In genomic region chr14:74712499-74713394, GRCh38 we compare ENCODE assay signal across 1 cellular context.
TF ChIP-seq lines count a peak whose summit lies in the region.

A gene with protein sequence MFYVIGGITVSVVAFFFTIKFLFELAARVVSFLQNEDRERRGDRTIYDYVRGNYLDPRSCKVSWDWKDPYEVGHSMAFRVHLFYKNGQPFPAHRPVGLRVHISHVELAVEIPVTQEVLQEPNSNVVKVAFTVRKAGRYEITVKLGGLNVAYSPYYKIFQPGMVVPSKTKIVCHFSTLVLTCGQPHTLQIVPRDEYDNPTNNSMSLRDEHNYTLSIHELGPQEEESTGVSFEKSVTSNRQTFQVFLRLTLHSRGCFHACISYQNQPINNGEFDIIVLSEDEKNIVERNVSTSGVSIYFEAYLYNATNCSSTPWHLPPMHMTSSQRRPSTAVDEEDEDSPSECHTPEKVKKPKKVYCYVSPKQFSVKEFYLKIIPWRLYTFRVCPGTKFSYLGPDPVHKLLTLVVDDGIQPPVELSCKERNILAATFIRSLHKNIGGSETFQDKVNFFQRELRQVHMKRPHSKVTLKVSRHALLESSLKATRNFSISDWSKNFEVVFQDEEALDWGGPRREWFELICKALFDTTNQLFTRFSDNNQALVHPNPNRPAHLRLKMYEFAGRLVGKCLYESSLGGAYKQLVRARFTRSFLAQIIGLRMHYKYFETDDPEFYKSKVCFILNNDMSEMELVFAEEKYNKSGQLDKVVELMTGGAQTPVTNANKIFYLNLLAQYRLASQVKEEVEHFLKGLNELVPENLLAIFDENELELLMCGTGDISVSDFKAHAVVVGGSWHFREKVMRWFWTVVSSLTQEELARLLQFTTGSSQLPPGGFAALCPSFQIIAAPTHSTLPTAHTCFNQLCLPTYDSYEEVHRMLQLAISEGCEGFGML (minus strand): TSS chr14:74713080. CDS start chr14:74685615, 27,465 bp downstream.
A gene with protein sequence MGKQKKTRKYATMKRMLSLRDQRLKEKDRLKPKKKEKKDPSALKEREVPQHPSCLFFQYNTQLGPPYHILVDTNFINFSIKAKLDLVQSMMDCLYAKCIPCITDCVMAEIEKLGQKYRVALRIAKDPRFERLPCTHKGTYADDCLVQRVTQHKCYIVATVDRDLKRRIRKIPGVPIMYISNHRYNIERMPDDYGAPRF (plus strand): TSS chr14:74713144. CDS start chr14:74713198, 54 bp downstream.

TF ChIP-seq in HepG2, 621 proteins besides CTCF, POLR2A, EP300 and RAD21 (continued from another document and continues in another):
- TF ChIP-seq ZNF576 (CRISPR knock-in tag; IDR thresholded peaks at IDR 0.05) (no peak), ZNF430 (CRISPR knock-in tag; IDR thresholded peaks at IDR 0.05) (no peak), KDM3A (CRISPR knock-in tag; IDR thresholded peaks at IDR 0.05; ENCODE audit: low read depth) (no peak), KDM2A (CRISPR knock-in tag; IDR thresholded peaks at IDR 0.05; ENCODE audit: borderline replicate concordance, low read depth) (peak; percentile 69), AKAP8 (CRISPR knock-in tag; IDR thresholded peaks at IDR 0.05) (no peak), NKX3-1 (CRISPR knock-in tag; IDR thresholded peaks at IDR 0.05) (no peak), ZNF557 (CRISPR knock-in tag; IDR thresholded peaks at IDR 0.05) (no peak), ZNF143 (CRISPR knock-in tag; IDR thresholded peaks at IDR 0.05) (no peak), REST (IDR thresholded peaks at IDR 0.05; ENCODE audit: borderline replicate concordance in 1 of 2, low read depth in 1 of 2, low read length in 2 of 2) (peak in 1 of 2 experiments; percentile 57; a peak in 1 of 4 replicates), REPIN1 (CRISPR knock-in tag; IDR thresholded peaks at IDR 0.05; ENCODE audit: borderline replicate concordance, low read depth) (no peak), KDM5A (IDR thresholded peaks at IDR 0.05; ENCODE audit: borderline replicate concordance, low read length) (peak; percentile 91), ESRRA (CRISPR knock-in tag; IDR thresholded peaks at IDR 0.05; ENCODE audit: low read depth) (no peak), ZNF501 (CRISPR knock-in tag; IDR thresholded peaks at IDR 0.05) (peak; percentile 83; the same call in 1 of the 2 replicates), SNAPC5 (CRISPR knock-in tag; IDR thresholded peaks at IDR 0.05; ENCODE audit: borderline replicate concordance) (no peak), ZNF614 (CRISPR knock-in tag; IDR thresholded peaks at IDR 0.05; ENCODE audit: borderline replicate concordance) (peak; percentile 28; the same call in 1 of the 2 replicates), NCOR1 (IDR thresholded peaks at IDR 0.05; ENCODE audit: borderline replicate concordance, low read length) (no peak), TEAD2 (CRISPR knock-in tag; IDR thresholded peaks at IDR 0.05) (no peak), ZNF350 (CRISPR knock-in tag; IDR thresholded peaks at IDR 0.05; ENCODE audit: borderline replicate concordance, low read depth) (peak; percentile 84), ZBTB20 (CRISPR knock-in tag; IDR thresholded peaks at IDR 0.05; ENCODE audit: borderline replicate concordance, low read depth) (peak; percentile 56; the same call in 1 of the 2 replicates), AFF4 (CRISPR knock-in tag; IDR thresholded peaks at IDR 0.05) (no peak), MEIS1 (CRISPR knock-in tag; IDR thresholded peaks at IDR 0.05; ENCODE audit: borderline replicate concordance) (no peak), ZNF331 (CRISPR knock-in tag; IDR thresholded peaks at IDR 0.05) (peak; percentile 50; the same call in 1 of the 2 replicates), ZNF543 (CRISPR knock-in tag; IDR thresholded peaks at IDR 0.05) (0 out of 2 replicates have a peak, but pooled peaks have one; percentile 33), ZNF704 (CRISPR knock-in tag; IDR thresholded peaks at IDR 0.05; ENCODE audit: borderline replicate concordance) (no peak), ZNF670 (CRISPR knock-in tag; IDR thresholded peaks at IDR 0.05; ENCODE audit: borderline replicate concordance) (no peak), CCDC6 (CRISPR knock-in tag; IDR thresholded peaks at IDR 0.05) (no peak), AGO2 (optimal IDR thresholded peaks at IDR 0.05; ENCODE audit: low read depth, low read length) (no peak), ZNF318 (CRISPR knock-in tag; IDR thresholded peaks at IDR 0.05) (no peak), MIXL1 (CRISPR knock-in tag; IDR thresholded peaks at IDR 0.05) (peak; percentile 90), ZNF556 (CRISPR knock-in tag; IDR thresholded peaks at IDR 0.05; ENCODE audit: borderline replicate concordance) (0 out of 2 replicates have a peak, but pooled peaks have one; percentile 35), ZFX (CRISPR knock-in tag; IDR thresholded peaks at IDR 0.05; ENCODE audit: low read depth) (peak; percentile 74)
- TF ChIP-seq, protein P1, sequence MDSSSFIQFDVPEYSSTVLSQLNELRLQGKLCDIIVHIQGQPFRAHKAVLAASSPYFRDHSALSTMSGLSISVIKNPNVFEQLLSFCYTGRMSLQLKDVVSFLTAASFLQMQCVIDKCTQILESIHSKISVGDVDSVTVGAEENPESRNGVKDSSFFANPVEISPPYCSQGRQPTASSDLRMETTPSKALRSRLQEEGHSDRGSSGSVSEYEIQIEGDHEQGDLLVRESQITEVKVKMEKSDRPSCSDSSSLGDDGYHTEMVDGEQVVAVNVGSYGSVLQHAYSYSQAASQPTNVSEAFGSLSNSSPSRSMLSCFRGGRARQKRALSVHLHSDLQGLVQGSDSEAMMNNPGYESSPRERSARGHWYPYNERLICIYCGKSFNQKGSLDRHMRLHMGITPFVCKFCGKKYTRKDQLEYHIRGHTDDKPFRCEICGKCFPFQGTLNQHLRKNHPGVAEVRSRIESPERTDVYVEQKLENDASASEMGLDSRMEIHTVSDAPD (CRISPR knock-in tag; IDR thresholded peaks at IDR 0.05): no peak
- TF ChIP-seq, protein P2, sequence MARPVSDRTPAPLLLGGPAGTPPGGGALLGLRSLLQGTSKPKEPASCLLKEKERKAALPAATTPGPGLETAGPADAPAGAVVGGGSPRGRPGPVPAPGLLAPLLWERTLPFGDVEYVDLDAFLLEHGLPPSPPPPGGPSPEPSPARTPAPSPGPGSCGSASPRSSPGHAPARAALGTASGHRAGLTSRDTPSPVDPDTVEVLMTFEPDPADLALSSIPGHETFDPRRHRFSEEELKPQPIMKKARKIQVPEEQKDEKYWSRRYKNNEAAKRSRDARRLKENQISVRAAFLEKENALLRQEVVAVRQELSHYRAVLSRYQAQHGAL (CRISPR knock-in tag; IDR thresholded peaks at IDR 0.05; ENCODE audit: not compliant biosample characterization): no peak
